In the genomic region with DNA sequence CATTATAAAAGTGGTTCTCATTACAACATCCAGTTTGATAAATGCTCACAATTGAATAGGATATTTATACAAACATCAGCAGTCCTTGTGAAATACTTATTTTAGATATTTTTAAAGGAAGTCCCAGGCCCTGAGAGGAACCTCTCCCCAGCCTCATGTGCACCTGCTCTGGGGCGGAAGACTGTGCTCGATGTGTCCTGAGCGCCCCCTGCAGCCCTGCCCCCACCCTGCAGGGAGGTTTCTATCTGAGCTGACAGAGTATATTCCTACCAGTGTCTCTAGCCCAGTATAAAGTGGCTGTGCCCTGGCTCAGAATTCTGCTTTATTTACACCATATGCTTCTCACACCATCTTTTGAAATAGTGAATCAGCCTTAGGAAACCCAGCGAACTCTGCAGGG, we compare ENCODE assay signal across 11 cellular contexts.
DNase-seq lines count a peak whose midpoint lies in the region; ATAC-seq, FAIRE-seq and TF ChIP-seq lines count a peak whose summit lies in the region.
"Had no signal": no experiment of that assay in that cellular context is flagged by ENCODE, and none has a peak within 500 bp of the region (broad histone marks: within the 10 kb centered on the region; RNA-seq: fewer than 3 reads in every experiment).

No MANE protein-coding gene starts in this region.

- no peaks in the 10 kb centered on the region for H3K27me3 ChIP-seq in bronchial epithelial cell (ENCODE audit: control insufficient read depth, insufficient read depth, low read length)
- H3K27me3 ChIP-seq: foreskin keratinocyte had no signal

- in situ Hi-C loops in GM13976 (cut with MboI; ENCODE audit: low sequenced_read_pairs, unreplicated experiment) = no loop called here

- ATAC-seq in HG03571 (IDR thresholded peaks at IDR 0.05; ENCODE audit: unreplicated experiment) (no peak), GM18873 (IDR thresholded peaks at IDR 0.05; ENCODE audit: low FRiP score, unreplicated experiment) (no peak), HG03521 (IDR thresholded peaks at IDR 0.05; ENCODE audit: unreplicated experiment) (no peak)
- ATAC-seq: foreskin keratinocyte had no signal

- no peak for FAIRE-seq in bronchial epithelial cell (lab: Jason Lieb, UNC)

- TF ChIP-seq CTCF in GM13976 (IDR thresholded peaks at IDR 0.05; ENCODE audit: borderline replicate concordance, control extremely low read depth, extremely low read depth, insufficient read depth, missing control alignments) = peak; percentile 72
- peak; percentile 26 for TF ChIP-seq CTCF in bronchial epithelial cell (IDR thresholded peaks at IDR 0.05; ENCODE audit: insufficient read depth, low read length, severe bottlenecking)

- DNase-seq in AML-193 (lab: John Stamatoyannopoulos, UW) (peak; percentile 73 to 78), GM13976 (ENCODE audit: low spot score) (no peak), NCI-H526 treated with DMSO at 0.1 percent for 48 hours (lab: John Stamatoyannopoulos, UW) (peak; percentile 39), bronchial epithelial cell (ENCODE audit: low read depth) (no peak), HK-2 (ENCODE audit: unreplicated experiment) (no peak)
- DNase-seq: foreskin keratinocyte, IMR-90, retina had no signal

- H3K36me3 ChIP-seq in bronchial epithelial cell (ENCODE audit: control insufficient read depth, insufficient read depth, low read length) = no peaks in the 10 kb centered on the region

- H3K4me3 ChIP-seq in bronchial epithelial cell (ENCODE audit: low read depth, low read length) = no peak overlapping the region

Comparison
In these comparisons a context has a peak if more than half of its experiments do, and no peak if none do; other contexts are left out.
1. DNase-seq: peak in AML-193 (2 of 2) and NCI-H526 treated with DMSO at 0.1 percent for 48 hours (single experiment); none in GM13976 (single experiment), bronchial epithelial cell (single experiment) and HK-2 (single experiment).